In the genomic region with DNA sequence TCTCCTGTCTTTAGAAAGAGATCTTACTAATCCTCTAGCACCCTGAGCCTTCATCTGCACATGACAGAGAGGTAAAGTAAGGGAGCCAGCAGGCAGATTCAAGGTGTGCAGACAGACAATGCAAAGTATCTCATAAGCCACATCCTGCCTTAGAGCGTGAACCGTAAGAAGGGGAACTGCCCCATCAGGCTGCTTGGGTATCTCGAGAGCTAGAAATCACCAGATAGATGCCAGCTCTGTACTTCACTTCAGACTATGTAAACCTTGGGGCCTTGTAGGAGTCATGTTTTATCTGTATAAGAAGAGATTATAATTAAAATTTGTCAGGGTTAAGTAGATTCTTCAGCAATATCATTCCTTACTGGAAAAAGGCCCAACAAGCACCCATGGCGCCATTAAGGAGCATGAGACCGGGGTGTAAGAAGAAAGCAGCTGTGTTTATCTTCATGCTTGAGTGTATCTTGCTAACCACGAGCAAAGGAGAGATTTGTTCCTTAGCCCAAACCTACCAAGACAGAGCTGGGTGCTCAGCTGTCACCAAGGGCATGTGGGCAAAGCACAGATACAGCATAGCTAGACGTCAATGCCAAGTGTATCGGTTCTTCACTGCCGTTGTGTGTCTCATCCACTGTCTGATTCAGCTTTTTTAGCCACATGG, we compare ENCODE assay signal across 9 cellular contexts. TPM values are rescaled to one million over a fixed set of nuclear protein-coding genes. Genes with fewer than 3 reads are reported as not detected.
DNase-seq lines count a peak whose midpoint lies in the region; ATAC-seq lines count a peak whose summit lies in the region.
"Had no signal": no experiment of that assay in that cellular context is flagged by ENCODE, and none has a peak within 500 bp of the region (broad histone marks: within the 10 kb centered on the region; RNA-seq: fewer than 3 reads in every experiment).

No MANE protein-coding gene starts in this region.

- H3K4me1 Mint-ChIP-seq in CD4-positive, alpha-beta memory T cell = no peaks in the 10 kb centered on the region

- H3K9me3 Mint-ChIP-seq in CD4-positive, alpha-beta memory T cell = no peaks in the 10 kb centered on the region

- no peak overlapping the region for H3K27ac Mint-ChIP-seq in CD4-positive, alpha-beta memory T cell

- H3K36me3 ChIP-seq in NT2/D1 (ENCODE audit: insufficient read depth, insufficient read length, low read length) = no peaks in the 10 kb centered on the region
- H3K36me3 ChIP-seq in CD4-positive, alpha-beta memory T cell (ENCODE audit: insufficient read depth, low read length) = no peaks in the 10 kb centered on the region

- ATAC-seq in GM19395 (IDR thresholded peaks at IDR 0.05; ENCODE audit: unreplicated experiment) (peak; percentile 98), HG02938 (IDR thresholded peaks at IDR 0.05; ENCODE audit: unreplicated experiment) (peak; percentile 98)

- H3K27me3 Mint-ChIP-seq in CD4-positive, alpha-beta memory T cell = peaks cover 0 to 8% of the 10 kb centered on the region in 2 donors

- DNase-seq in NT2/D1 (ENCODE audit: low read depth, low spot score) (peak; percentile 3), RKO (ENCODE audit: low spot score) (no peak)
- DNase-seq in CD4-positive, alpha-beta memory T cell = no peak
- no peak for DNase-seq in activated naive CD4-positive, alpha-beta T cell treated with anti-CD3 and anti-CD28 coated beads, Interleukin-2, amount 50 U/mL, for 16 hours
- DNase-seq in NK-92 treated with Interleukin-12 subunit alpha and Interleukin-12 subunit beta, amount 100 ng/mL, for 24 hours (lab: John Stamatoyannopoulos, UW) = no peak
- DNase-seq: activated T-cell treated with anti-CD3 and anti-CD28 coated beads, Interleukin-2, amount 50 U/mL, for 1 hour had no signal

- POLR2A ChIA-PET in CD4-positive, alpha-beta memory T cell (lab: Charles Lee; ENCODE audit: partially characterized antibody) = no interaction called here

- CTCF ChIA-PET in CD4-positive, alpha-beta memory T cell (lab: Charles Lee; ENCODE audit: partially characterized antibody) = no interaction called here

- H3K27ac ChIP-seq in CD4-positive, alpha-beta memory T cell (ENCODE audit: low read depth, low read length) = no peak overlapping the region

- H3K4me3 ChIP-seq in GM08714 (ENCODE audit: low read length) (peak overlapping the region; percentile 49; the same call in 1 of the 2 replicates), NT2/D1 (ENCODE audit: insufficient read length, low read depth) (no peak overlapping the region)
- H3K4me3 ChIP-seq in CD4-positive, alpha-beta memory T cell (ENCODE audit: low read length in 2 of 2) = no peak overlapping the region

- H3K4me3 Mint-ChIP-seq in CD4-positive, alpha-beta memory T cell = no peak overlapping the region

- no peak overlapping the region for H3K9ac ChIP-seq in NT2/D1 (ENCODE audit: insufficient read length, low read depth)

- intact Hi-C loops in CD4-positive, alpha-beta memory T cell (cut with micrococcal nuclease) = no loop called here

- H3K27me3 ChIP-seq in NT2/D1 (ENCODE audit: insufficient read depth, insufficient read length) = no peaks in the 10 kb centered on the region
- no peaks in the 10 kb centered on the region for H3K27me3 ChIP-seq in CD4-positive, alpha-beta memory T cell (ENCODE audit: insufficient read depth, low read length)

- H3K9me3 ChIP-seq in NT2/D1 (ENCODE audit: insufficient read depth, low read length) = no peaks in the 10 kb centered on the region
- H3K9me3 ChIP-seq in CD4-positive, alpha-beta memory T cell (ENCODE audit: control insufficient read depth in 1 of 2, low read length in 2 of 2) = no peaks in the 10 kb centered on the region

- no peaks in the 10 kb centered on the region for H3K4me1 ChIP-seq in NT2/D1 (ENCODE audit: insufficient read depth, insufficient read length)
- H3K4me1 ChIP-seq in CD4-positive, alpha-beta memory T cell (ENCODE audit: insufficient read depth, low read length) = no peaks in the 10 kb centered on the region

- H3K36me3 Mint-ChIP-seq in CD4-positive, alpha-beta memory T cell = no peaks in the 10 kb centered on the region

RNA-seq across cellular contexts. Expression of gene CNR1, which starts 24.4 kb away (rescaled TPM):
- total RNA-seq in CD4-positive, alpha-beta memory T cell = not detected
- not detected for polyA plus RNA-seq in CD4-positive, alpha-beta memory T cell
